Comparison of ENCODE assay signal across 23 cellular contexts in genomic region chr12:84034891-84035290, GRCh38.
DNase-seq lines count a peak whose midpoint lies in the region; ATAC-seq and TF ChIP-seq lines count a peak whose summit lies in the region.
"Had no signal": no experiment of that assay in that cellular context is flagged by ENCODE, and none has a peak within 500 bp of the region (broad histone marks: within the 10 kb centered on the region; RNA-seq: fewer than 3 reads in every experiment).

No MANE protein-coding gene starts in this region.

- no peak overlapping the region for H2BK15ac ChIP-seq in mesenchymal stem cell (ENCODE audit: low read depth, poor library complexity, severe bottlenecking)

- H3K14ac ChIP-seq in mesenchymal stem cell (ENCODE audit: low read length in 2 of 2), result no peak overlapping the region

- peaks cover 4% of the 10 kb centered on the region for H3K9me3 ChIP-seq in adipocyte (ENCODE audit: control insufficient read depth, low read length)
- H3K9me3 ChIP-seq in mesenchymal stem cell (ENCODE audit: control insufficient read depth, low read length), result peaks cover 13% of the 10 kb centered on the region
- H3K9me3 ChIP-seq: Caco-2, HAP-1 had no signal

- no peak overlapping the region for H3K9ac ChIP-seq in adipocyte (ENCODE audit: low read length)
- no peak overlapping the region for H3K9ac ChIP-seq in mesenchymal stem cell (ENCODE audit: low read length)
- H3K9ac ChIP-seq: BLaER1 had no signal

- H3K27ac ChIP-seq in mesenchymal stem cell (ENCODE audit: low read length, poor library complexity, severe bottlenecking), result no peak overlapping the region
- H3K27ac ChIP-seq: A549, BLaER1, C4-2B had no signal

- no peak overlapping the region for H4K91ac ChIP-seq in mesenchymal stem cell (ENCODE audit: low read length)

- H2BK12ac ChIP-seq in mesenchymal stem cell (ENCODE audit: low read length in 2 of 2), result no peak overlapping the region

- no peak overlapping the region for H2AFZ ChIP-seq in mesenchymal stem cell (ENCODE audit: low read depth, low read length)
- H2AFZ ChIP-seq: GM23338 had no signal

- H3K79me1 ChIP-seq in mesenchymal stem cell (replicated peaks; ENCODE audit: low read length, poor library complexity, severe bottlenecking), result no peaks in the 10 kb centered on the region

- H3K4me2 ChIP-seq in mesenchymal stem cell (ENCODE audit: low read length, poor library complexity, severe bottlenecking), result no peak overlapping the region
- H3K4me2 ChIP-seq: A549, BLaER1, GM23338 had no signal

- intact Hi-C loops in activated CD8-positive, alpha-beta T cell treated with anti-CD3 and anti-CD28 coated beads for 36 hours (cut with micrococcal nuclease), result no loop called here

- no peak overlapping the region for H2AK5ac ChIP-seq in mesenchymal stem cell (ENCODE audit: low read length, severe bottlenecking)

- H3K4ac ChIP-seq in mesenchymal stem cell (ENCODE audit: low read depth in 1 of 2, low read length in 2 of 2), result no peak overlapping the region

- H3K4me3 Mint-ChIP-seq in activated CD8-positive, alpha-beta T cell treated with anti-CD3 and anti-CD28 coated beads for 36 hours, result no peak overlapping the region
- H3K4me3 Mint-ChIP-seq: CD4-positive, CD25-positive, alpha-beta regulatory T cell; CD8-positive, alpha-beta T cell; GM23338; HFFc6 had no signal

- CTCF ChIA-PET in BJ (lab: Yijun Ruan, JAX), result no interaction called here
- CTCF ChIA-PET in activated CD8-positive, alpha-beta T cell treated with anti-CD3 and anti-CD28 coated beads for 36 hours (lab: Charles Lee), result no interaction called here

- no peak overlapping the region for H3K4me3 ChIP-seq in BJ (ENCODE audit: low read depth, low read length)
- no peak overlapping the region for H3K4me3 ChIP-seq in adipocyte (ENCODE audit: low read length)
- H3K4me3 ChIP-seq in mesenchymal stem cell (ENCODE audit: insufficient read depth in 1 of 2, low read depth in 1 of 2, low read length in 2 of 2), result no peak overlapping the region
- H3K4me3 ChIP-seq: A549, BLaER1, GM23338, HAP-1 had no signal

- H3K27me3 ChIP-seq in BJ (ENCODE audit: control insufficient read depth, insufficient read depth, low read length) (no peaks in the 10 kb centered on the region), adipocyte (replicated peaks; ENCODE audit: control insufficient read depth, insufficient read depth, low read length) (no peaks in the 10 kb centered on the region), mesenchymal stem cell (ENCODE audit: control insufficient read depth in 1 of 2, insufficient read depth in 1 of 2, low read length in 2 of 2) (no peaks in the 10 kb centered on the region)
- H3K27me3 ChIP-seq: BLaER1 had no signal

- no peaks in the 10 kb centered on the region for H3K27me3 Mint-ChIP-seq in activated CD8-positive, alpha-beta T cell treated with anti-CD3 and anti-CD28 coated beads for 36 hours
- H3K27me3 Mint-ChIP-seq: CD4-positive, CD25-positive, alpha-beta regulatory T cell had no signal

- DNase-seq in BJ (ENCODE audit: low read depth) (peak; percentile 4), adipocyte (ENCODE audit: low read depth) (peak; percentile 2), fibroblast of peridontal ligament (ENCODE audit: extremely low read depth) (peak; percentile 0), mesenchymal stem cell (peak; percentile 12), NCI-H187 (lab: John Stamatoyannopoulos, UW) (no peak), T-helper 1 cell (no peak)
- no peak for DNase-seq in activated CD4-positive, alpha-beta T cell treated with anti-CD3 and anti-CD28 coated beads, Interleukin-2, amount 50 U/mL, for 48 hours
- DNase-seq in activated CD8-positive, alpha-beta T cell treated with anti-CD3 and anti-CD28 coated beads for 36 hours, result no peak
- DNase-seq: 8988T; ACHN; Caco-2; CD4-positive, CD25-positive, alpha-beta regulatory T cell; CD8-positive, alpha-beta T cell; DMS153; DND-41; EL; GF-D8; HFFc6 had no signal

- H4K8ac ChIP-seq in mesenchymal stem cell (ENCODE audit: low read length), result no peak overlapping the region

- peaks cover 9% of the 10 kb centered on the region for H3K9me3 Mint-ChIP-seq in activated CD8-positive, alpha-beta T cell treated with anti-CD3 and anti-CD28 coated beads for 36 hours

- no peak for ATAC-seq in activated CD8-positive, alpha-beta T cell treated with anti-CD3 and anti-CD28 coated beads for 36 hours
- ATAC-seq: A549; CD8-positive, alpha-beta T cell; GM23338 had no signal

- no peak overlapping the region for H2BK5ac ChIP-seq in mesenchymal stem cell (ENCODE audit: low read depth, low read length, poor library complexity, severe bottlenecking)

- no peak for TF ChIP-seq CTCF in BJ (IDR thresholded peaks at IDR 0.05; ENCODE audit: insufficient read depth, low read depth, low read length)
- no peak for TF ChIP-seq CTCF in activated CD8-positive, alpha-beta T cell treated with anti-CD3 and anti-CD28 coated beads for 36 hours (IDR thresholded peaks at IDR 0.05)

- no peak overlapping the region for H2BK120ac ChIP-seq in mesenchymal stem cell (ENCODE audit: low read depth, low read length)

- 50% methylated on average over 2 of the region's 2 CpGs for WGBS in mesenchymal stem cell

- no peaks in the 10 kb centered on the region for H3K4me1 ChIP-seq in adipocyte (ENCODE audit: control insufficient read depth, insufficient read depth, low read length)
- no peaks in the 10 kb centered on the region for H3K4me1 ChIP-seq in mesenchymal stem cell (ENCODE audit: control insufficient read depth, insufficient read depth, low read depth, low read length)
- H3K4me1 ChIP-seq: A549, BLaER1, Caco-2, HAP-1 had no signal

- H3K27ac Mint-ChIP-seq in activated CD8-positive, alpha-beta T cell treated with anti-CD3 and anti-CD28 coated beads for 36 hours, result no peak overlapping the region
- H3K27ac Mint-ChIP-seq: CD4-positive, CD25-positive, alpha-beta regulatory T cell; CD8-positive, alpha-beta T cell; GM23338; HFFc6 had no signal

- no peaks in the 10 kb centered on the region for H3K4me1 Mint-ChIP-seq in activated CD8-positive, alpha-beta T cell treated with anti-CD3 and anti-CD28 coated beads for 36 hours (ENCODE audit: low read depth)
- H3K4me1 Mint-ChIP-seq: CD4-positive, CD25-positive, alpha-beta regulatory T cell; GM23338 had no signal

- POLR2A ChIA-PET in BJ (lab: Charles Lee), result no interaction called here
- POLR2A ChIA-PET in activated CD8-positive, alpha-beta T cell treated with anti-CD3 and anti-CD28 coated beads for 36 hours (lab: Charles Lee), result no interaction called here

- no peak overlapping the region for H3K23ac ChIP-seq in mesenchymal stem cell (ENCODE audit: low read length in 2 of 2)

- H3K36me3 ChIP-seq in BJ (ENCODE audit: control insufficient read depth, insufficient read depth, low read length) (no peaks in the 10 kb centered on the region), adipocyte (ENCODE audit: control insufficient read depth, insufficient read depth, low read length, severe bottlenecking) (no peaks in the 10 kb centered on the region), mesenchymal stem cell (ENCODE audit: control insufficient read depth in 1 of 2, insufficient read depth in 2 of 2, low read depth in 1 of 2, low read length in 2 of 2) (no peaks in the 10 kb centered on the region)
- H3K36me3 ChIP-seq: BLaER1, HAP-1 had no signal

- H3K18ac ChIP-seq in mesenchymal stem cell (ENCODE audit: low read depth in 1 of 2, low read length in 2 of 2), result no peak overlapping the region

- H3K36me3 Mint-ChIP-seq in activated CD8-positive, alpha-beta T cell treated with anti-CD3 and anti-CD28 coated beads for 36 hours (ENCODE audit: low read depth), result no peaks in the 10 kb centered on the region
- H3K36me3 Mint-ChIP-seq: CD4-positive, CD25-positive, alpha-beta regulatory T cell; CD8-positive, alpha-beta T cell had no signal

Comparison
In these comparisons a context has a peak if more than half of its experiments do, and no peak if none do; other contexts are left out.
1. DNase-seq: peak in BJ (single experiment), adipocyte (single experiment), fibroblast of peridontal ligament (single experiment) and mesenchymal stem cell (single experiment); none in activated CD4-positive, alpha-beta T cell treated with anti-CD3 and anti-CD28 coated beads, Interleukin-2, amount 50 U/mL, for 48 hours (0 of 2), NCI-H187 (0 of 2), activated CD8-positive, alpha-beta T cell treated with anti-CD3 and anti-CD28 coated beads for 36 hours (single experiment) and T-helper 1 cell (0 of 5).